Comparison of ENCODE assay signal across 16 cellular contexts in genomic region chr2:38181802-38182517, GRCh38.
"Had no signal": no experiment of that assay in that cellular context is flagged by ENCODE, and none has a peak within 500 bp of the region (broad histone marks: within the 10 kb centered on the region; RNA-seq: fewer than 3 reads in every experiment).

No MANE protein-coding gene starts in this region.

- ATAC-seq: activated CD8-positive, alpha-beta T cell treated with anti-CD3 and anti-CD28 coated beads, Interleukin-2, amount 10 ng/mL, durations not matched to agents 7 days and 5 days; body of pancreas; left cardiac atrium; lower lobe of right lung; right cardiac atrium; T-cell had no signal

- H3K27ac Mint-ChIP-seq: activated CD4-positive, alpha-beta T cell treated with anti-CD3 and anti-CD28 coated beads, Interleukin-2, amount 10 ng/mL, durations not matched to agents 24 days and 14 days; activated CD8-positive, alpha-beta T cell treated with anti-CD3 and anti-CD28 coated beads, Interleukin-2, amount 10 ng/mL, durations not matched to agents 7 days and 5 days; activated naive CD4-positive, alpha-beta T cell treated with anti-CD3 and anti-CD28 coated beads for 36 hours; activated T-cell treated with anti-CD3 and anti-CD28 coated beads, Interleukin-2, amount 50 U/mL, for 24 hours; stimulated activated naive CD8-positive, alpha-beta T cell treated with anti-CD3 and anti-CD28 coated beads, Interleukin-15, Interleukin-2, amounts not matched to agents 100 ng/mL and 50 ng/mL, for 24 hours; T-cell had no signal

- H3K9me3 Mint-ChIP-seq: activated naive CD4-positive, alpha-beta T cell treated with anti-CD3 and anti-CD28 coated beads for 36 hours; activated T-cell treated with anti-CD3 and anti-CD28 coated beads, Interleukin-2, amount 50 U/mL, for 24 hours; stimulated activated naive CD8-positive, alpha-beta T cell treated with anti-CD3 and anti-CD28 coated beads, Interleukin-15, Interleukin-2, amounts not matched to agents 100 ng/mL and 50 ng/mL, for 24 hours; T-cell had no signal

- H3K27ac ChIP-seq: body of pancreas, lower lobe of right lung, skin epidermis, testis, upper lobe of left lung had no signal

- H3K36me3 Mint-ChIP-seq: T-cell had no signal

- H3K4me3 Mint-ChIP-seq: activated CD4-positive, alpha-beta T cell treated with anti-CD3 and anti-CD28 coated beads, Interleukin-2, amount 10 ng/mL, durations not matched to agents 24 days and 14 days; activated CD8-positive, alpha-beta T cell treated with anti-CD3 and anti-CD28 coated beads, Interleukin-2, amount 10 ng/mL, durations not matched to agents 7 days and 5 days; activated naive CD4-positive, alpha-beta T cell treated with anti-CD3 and anti-CD28 coated beads for 36 hours; activated T-cell treated with anti-CD3 and anti-CD28 coated beads, Interleukin-2, amount 50 U/mL, for 24 hours; stimulated activated naive CD8-positive, alpha-beta T cell treated with anti-CD3 and anti-CD28 coated beads, Interleukin-15, Interleukin-2, amounts not matched to agents 100 ng/mL and 50 ng/mL, for 24 hours; T-cell had no signal

- DNase-seq: activated CD4-positive, alpha-beta T cell treated with anti-CD3 and anti-CD28 coated beads, Interleukin-2, amount 10 ng/mL, durations not matched to agents 24 days and 14 days; activated CD4-positive, CD25-positive, alpha-beta regulatory T cell; activated CD8-positive, alpha-beta T cell treated with anti-CD3 and anti-CD28 coated beads, Interleukin-2, amount 10 ng/mL, durations not matched to agents 7 days and 5 days; activated naive CD4-positive, alpha-beta T cell treated with anti-CD3 and anti-CD28 coated beads for 36 hours; activated T-cell treated with anti-CD3 and anti-CD28 coated beads, Interleukin-2, amount 50 U/mL, for 24 hours; body of pancreas; caudate nucleus; left cardiac atrium; lower lobe of right lung; occipital lobe; right cardiac atrium; T-cell; testis; upper lobe of left lung had no signal
